ENCODE assay signal across 10 cellular contexts in the genomic region with DNA sequence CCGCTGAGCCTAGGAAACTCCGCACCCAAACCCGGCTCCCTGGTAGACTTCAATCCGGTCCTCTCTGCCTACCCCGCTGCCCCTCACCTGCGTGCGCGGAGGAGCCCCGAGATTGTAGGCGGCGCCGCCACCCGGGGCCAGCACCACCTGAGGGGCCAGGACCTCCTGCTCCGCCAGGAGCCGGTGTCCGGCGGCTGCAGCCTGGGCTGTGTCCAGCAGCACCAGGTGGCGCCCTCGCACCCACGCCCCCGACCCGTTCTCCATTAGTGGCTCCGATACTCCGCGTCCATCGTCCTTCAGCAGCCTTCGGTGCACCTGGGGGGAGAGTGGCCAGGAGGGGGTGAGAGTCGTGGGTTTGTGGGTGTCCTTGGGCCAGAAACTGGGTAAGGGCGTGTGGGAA. TPM values are rescaled to one million over a fixed set of nuclear protein-coding genes. Genes with fewer than 3 reads are reported as not detected.
DNase-seq lines count a peak whose midpoint lies in the region; ATAC-seq, FAIRE-seq and TF ChIP-seq lines count a peak whose summit lies in the region.
"Had no signal": no experiment of that assay in that cellular context is flagged by ENCODE, and none has a peak within 500 bp of the region (broad histone marks: within the 10 kb centered on the region; RNA-seq: fewer than 3 reads in every experiment).

No MANE protein-coding gene starts in this region.

- no peak overlapping the region for H3K4me3 Mint-ChIP-seq in CD8-positive, alpha-beta T cell

- peaks cover 30% of the 10 kb centered on the region for H3K36me3 Mint-ChIP-seq in CD8-positive, alpha-beta T cell

- no peaks in the 10 kb centered on the region for H3K9me3 ChIP-seq in HUES48 (ENCODE audit: control insufficient read depth, insufficient read depth, low read length)
- H3K9me3 ChIP-seq in kidney (ENCODE audit: control insufficient read depth in 1 of 2, low read length in 2 of 2): no peaks in the 10 kb centered on the region
- no peaks in the 10 kb centered on the region for H3K9me3 ChIP-seq in subcutaneous abdominal adipose tissue (ENCODE audit: control insufficient read depth in 5 of 5, low read length in 5 of 5)
- no peaks in the 10 kb centered on the region for H3K9me3 ChIP-seq in CD8-positive, alpha-beta T cell (ENCODE audit: low read length)

- H3K9ac ChIP-seq in HUES48 (ENCODE audit: low read depth, low read length) (no peak overlapping the region), kidney (ENCODE audit: low read length in 2 of 2) (peak overlapping the region in 1 of 2 donors; percentile 19), subcutaneous abdominal adipose tissue (ENCODE audit: low read length in 5 of 5) (peak overlapping the region in 3 of 5 donors; percentile 46 to 59 (median 56))

- no peaks in the 10 kb centered on the region for H3K4me1 Mint-ChIP-seq in CD8-positive, alpha-beta T cell (ENCODE audit: low read depth)

- DNase-seq in coronary artery (ENCODE audit: low spot score) (no peak), kidney (peak; percentile 71), dedifferentiated amniotic fluid mesenchymal stem cell (ENCODE audit: extremely low spot score) (no peak), globus pallidus (ENCODE audit: low spot score) (no peak)
- no peak for DNase-seq in CD8-positive, alpha-beta T cell
- DNase-seq: GDM1, NCI-H510A treated with DMSO at 0.1 percent for 48 hours had no signal

- TF ChIP-seq CTCF in coronary artery (IDR thresholded peaks at IDR 0.05) (no peak), kidney (IDR thresholded peaks at IDR 0.05; ENCODE audit: borderline replicate concordance, extremely low read depth, insufficient read depth) (peak; percentile 19)
- TF ChIP-seq CTCF in CD8-positive, alpha-beta T cell (IDR thresholded peaks at IDR 0.05): no peak

- H3K27ac ChIP-seq in HUES48 (ENCODE audit: low read depth, low read length) (no peak overlapping the region), coronary artery (no peak overlapping the region), kidney (ENCODE audit: low read depth in 2 of 2, low read length in 2 of 2) (no peak overlapping the region), subcutaneous abdominal adipose tissue (ENCODE audit: low read depth, low read length) (no peak overlapping the region)
- H3K27ac ChIP-seq in CD8-positive, alpha-beta T cell (ENCODE audit: low read depth, low read length): no peak overlapping the region

- CTCF ChIA-PET in CD8-positive, alpha-beta T cell (lab: Charles Lee): interaction anchor here (0.9 to 1.9 kb wide), 2 partner anchors 8 to 24 kb away, joined by 3 to 6 read pairs; no protein-coding TSS in a partner anchor

- no peaks in the 10 kb centered on the region for H3K27me3 ChIP-seq in HUES48 (ENCODE audit: control insufficient read depth, insufficient read depth, low read length)
- no peaks in the 10 kb centered on the region for H3K27me3 ChIP-seq in subcutaneous abdominal adipose tissue (ENCODE audit: control insufficient read depth in 5 of 5, insufficient read depth in 4 of 5, low read length in 5 of 5)
- no peaks in the 10 kb centered on the region for H3K27me3 ChIP-seq in CD8-positive, alpha-beta T cell (ENCODE audit: insufficient read depth, low read length)

- H3K4me3 ChIP-seq in HUES48 (ENCODE audit: low read depth, low read length) (peak overlapping the region; percentile 54), coronary artery (peak overlapping the region; percentile 65), kidney (ENCODE audit: low read length in 2 of 2) (peak overlapping the region in 1 of 2 donors; percentile 47), subcutaneous abdominal adipose tissue (ENCODE audit: low read depth in 1 of 5, low read length in 5 of 5) (peak overlapping the region in 4 of 5 donors; percentile 38 to 52 (median 46))
- no peak overlapping the region for H3K4me3 ChIP-seq in CD8-positive, alpha-beta T cell (ENCODE audit: low read depth, low read length)

- POLR2A ChIA-PET in CD8-positive, alpha-beta T cell (lab: Charles Lee): no interaction called here

- H3K27me3 Mint-ChIP-seq in CD8-positive, alpha-beta T cell (ENCODE audit: low read depth): no peaks in the 10 kb centered on the region

- H3K4me1 ChIP-seq in HUES48 (ENCODE audit: control insufficient read depth, insufficient read depth, low read length): 0 out of 2 replicates have a peak, but pooled peaks cover 3% of the 10 kb centered on the region
- peaks cover 0 to 4% of the 10 kb centered on the region in 2 donors for H3K4me1 ChIP-seq in kidney (ENCODE audit: control insufficient read depth in 1 of 2, insufficient read depth in 1 of 2, low read depth in 1 of 2, low read length in 2 of 2)
- peaks cover 3 to 12% (median 11%) of the 10 kb centered on the region in 5 donors for H3K4me1 ChIP-seq in subcutaneous abdominal adipose tissue (ENCODE audit: control insufficient read depth in 5 of 5, insufficient read depth in 5 of 5, low read length in 5 of 5)
- H3K4me1 ChIP-seq in CD8-positive, alpha-beta T cell (ENCODE audit: insufficient read depth, low read length): no peaks in the 10 kb centered on the region

- intact Hi-C loops in kidney (cut with DNase I): no loop called here
- intact Hi-C loops in CD8-positive, alpha-beta T cell (cut with DNase I, micrococcal nuclease): no loop called here

- H3K27ac Mint-ChIP-seq in CD8-positive, alpha-beta T cell: no peak overlapping the region

- FAIRE-seq in kidney (lab: Jason Lieb, UNC): no peak

- H3K9me3 Mint-ChIP-seq in CD8-positive, alpha-beta T cell: no peaks in the 10 kb centered on the region

- no peak for ATAC-seq in esophagus mucosa
- ATAC-seq in CD8-positive, alpha-beta T cell: no peak

- H3K36me3 ChIP-seq in HUES48 (ENCODE audit: control insufficient read depth, insufficient read depth, low read length): no peaks in the 10 kb centered on the region
- no peaks in the 10 kb centered on the region for H3K36me3 ChIP-seq in kidney (ENCODE audit: control insufficient read depth in 1 of 2, insufficient read depth in 2 of 2, low read length in 2 of 2)
- H3K36me3 ChIP-seq in subcutaneous abdominal adipose tissue (ENCODE audit: control insufficient read depth in 5 of 5, insufficient read depth in 5 of 5, low read length in 5 of 5): peaks cover 0 to 16% (median 8%) of the 10 kb centered on the region in 5 donors
- H3K36me3 ChIP-seq in CD8-positive, alpha-beta T cell (ENCODE audit: insufficient read depth, low read length): peaks cover 14% of the 10 kb centered on the region

RNA-seq across cellular contexts. Expression of gene MAN2B1, which starts 18.5 kb away (rescaled TPM):
- 90.5 TPM for total RNA-seq in kidney
- polyA plus RNA-seq in kidney (ENCODE audit: insufficient read depth, low read depth, low replicate concordance): 63.9 TPM
- total RNA-seq in esophagus mucosa: 29.0 TPM
- 10 to 100 TPM; 74.8 to 82.2 TPM for total RNA-seq in CD8-positive, alpha-beta T cell

RNA-seq across cellular contexts. Expression of gene WDR83, which starts 18.5 kb away (rescaled TPM):
- total RNA-seq in kidney (10.5 TPM), esophagus mucosa (4.0 TPM)
- 21.2 TPM for polyA plus RNA-seq in kidney (ENCODE audit: insufficient read depth, low read depth, low replicate concordance)
- 1 to 10 TPM; 7.4 to 10.0 TPM for total RNA-seq in CD8-positive, alpha-beta T cell

RNA-seq across cellular contexts. Expression of gene DHPS, which starts 33.6 kb away (rescaled TPM):
- total RNA-seq in kidney: 75.9 TPM
- polyA plus RNA-seq in kidney (ENCODE audit: insufficient read depth, low read depth, low replicate concordance): 61.3 TPM
- total RNA-seq in esophagus mucosa: 34.1 TPM
- total RNA-seq in CD8-positive, alpha-beta T cell: 100 to 1,000 TPM in 1 of 2 experiments, 10 to 100 TPM in 1; 98.7 to 100 TPM

RNA-seq across cellular contexts. Expression of gene ZNF791, which starts 37.4 kb away (rescaled TPM):
- total RNA-seq in kidney: 34.7 TPM
- 6.5 TPM for polyA plus RNA-seq in kidney (ENCODE audit: insufficient read depth, low read depth, low replicate concordance)
- 14.7 TPM for total RNA-seq in esophagus mucosa
- 10 to 100 TPM; 61.0 to 67.0 TPM for total RNA-seq in CD8-positive, alpha-beta T cell

RNA-seq across cellular contexts. Expression of gene ZNF490, which starts 37.5 kb away (rescaled TPM):
- total RNA-seq in kidney: 14.3 TPM
- polyA plus RNA-seq in kidney (ENCODE audit: insufficient read depth, low read depth, low replicate concordance): 1.0 TPM
- total RNA-seq in esophagus mucosa: 5.2 TPM
- total RNA-seq in CD8-positive, alpha-beta T cell: 1 to 10 TPM; 5.1 to 7.0 TPM
